24 cellular contexts compared by ENCODE assay signal in the genomic region with DNA sequence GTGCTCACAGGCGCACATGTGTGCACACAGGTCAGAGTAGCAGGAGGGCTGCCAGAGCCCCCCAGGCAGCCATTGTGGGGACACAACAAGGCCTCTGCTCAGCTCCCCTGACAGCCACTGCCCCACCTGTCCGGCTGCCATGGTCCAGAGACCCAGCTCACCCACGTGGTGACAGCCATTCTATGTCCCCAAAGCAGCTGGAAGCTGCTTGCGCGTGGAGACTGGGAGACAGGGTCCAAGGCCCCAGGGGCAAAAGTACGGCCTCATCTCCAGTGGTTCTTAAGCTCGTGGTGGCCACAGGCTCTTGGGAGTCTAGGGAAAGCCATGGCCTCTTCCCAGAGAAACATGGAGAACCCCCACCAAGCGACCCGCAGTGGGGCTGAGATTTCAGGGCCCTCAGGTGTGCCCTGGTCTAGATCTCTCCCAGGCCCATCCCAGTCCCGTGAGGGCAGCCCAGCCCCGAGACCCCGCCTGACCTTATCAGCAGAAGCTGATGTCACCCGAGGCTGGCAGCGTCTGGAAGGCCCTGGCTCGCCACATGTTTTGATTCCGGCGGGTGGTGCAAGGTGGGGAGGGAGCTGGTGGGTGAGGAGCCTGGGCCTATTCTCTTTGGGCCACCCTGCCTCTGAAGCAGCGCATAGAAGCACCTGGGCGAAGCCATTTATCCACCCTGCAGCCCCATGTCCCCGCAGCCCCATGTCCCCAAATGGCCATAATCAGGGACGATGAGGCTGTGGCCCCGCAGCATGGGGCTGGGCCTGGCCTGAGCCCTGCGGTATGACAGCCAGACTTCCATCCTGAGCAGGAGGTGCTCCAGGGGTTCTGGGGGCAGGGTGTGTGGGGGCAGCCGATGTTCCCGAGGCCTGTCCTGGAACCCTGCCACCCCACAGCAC. TPM values are rescaled to one million over a fixed set of nuclear protein-coding genes. Genes with fewer than 3 reads are reported as not detected.
DNase-seq lines count a peak whose midpoint lies in the region; ATAC-seq, FAIRE-seq and TF ChIP-seq lines count a peak whose summit lies in the region.
"Had no signal": no experiment of that assay in that cellular context is flagged by ENCODE, and none has a peak within 500 bp of the region (broad histone marks: within the 10 kb centered on the region; RNA-seq: fewer than 3 reads in every experiment).

No MANE protein-coding gene starts in this region.

- CTCF ChIA-PET in activated CD4-positive, alpha-beta memory T cell treated with anti-CD3 and anti-CD28 coated beads, Interleukin-2, amount 10 ng/mL, durations not matched to agents 7 days and 5 days (lab: Charles Lee): no interaction called here
- CTCF ChIA-PET in HepG2 (lab: Yijun Ruan, JAX; ENCODE audit: low intra/inter-chr PET ratio, low total read pairs): no interaction called here
- CTCF ChIA-PET in activated CD4-positive, alpha-beta T cell treated with anti-CD3 and anti-CD28 coated beads, Interleukin-2, amount 10 ng/mL, durations not matched to agents 7 days and 5 days (lab: Charles Lee): interaction anchor here (0.7 kb wide), 1 partner anchor 490 kb away, joined by 3 read pairs; no protein-coding TSS in a partner anchor

- peaks cover 10% of the 10 kb centered on the region for H3K27me3 ChIP-seq in upper lobe of right lung
- H3K27me3 ChIP-seq in HepG2 (ENCODE audit: control insufficient read depth in 1 of 2, insufficient read depth in 2 of 2, low read length in 2 of 2): peaks cover 13 to 39% of the 10 kb centered on the region in 2 experiments; a peak in 4 of 5 replicates
- H3K27me3 ChIP-seq: transverse colon had no signal

- H3K4me2 ChIP-seq in HepG2 (ENCODE audit: low read depth, low read length): no peak overlapping the region
- H3K4me2 ChIP-seq: GM23338 had no signal

- TF ChIP-seq RAD21 in HepG2 (CRISPR knock-in tag; IDR thresholded peaks at IDR 0.05): no peak

- TF ChIP-seq POLR2A in HepG2 (IDR thresholded peaks at IDR 0.05; ENCODE audit: insufficient read depth in 1 of 2, low read depth in 2 of 2, low read length in 2 of 2): no peak

- no peak overlapping the region for H3K4me3 Mint-ChIP-seq in activated CD4-positive, alpha-beta memory T cell treated with anti-CD3 and anti-CD28 coated beads, Interleukin-2, amount 10 ng/mL, durations not matched to agents 7 days and 5 days
- H3K4me3 Mint-ChIP-seq in activated CD4-positive, alpha-beta T cell treated with anti-CD3 and anti-CD28 coated beads, Interleukin-2, amount 10 ng/mL, durations not matched to agents 7 days and 5 days: no peak overlapping the region
- H3K4me3 Mint-ChIP-seq: activated CD4-positive, alpha-beta T cell treated with anti-CD3 and anti-CD28 coated beads, Interleukin-2, amount 10 ng/mL, durations not matched to agents 24 days and 14 days; GM23338; stimulated activated naive CD8-positive, alpha-beta T cell treated with anti-CD3 and anti-CD28 coated beads, Interleukin-15, amount 100 ng/mL, for 72 hours had no signal

- no peak overlapping the region for H3K27ac ChIP-seq in upper lobe of right lung
- no peak overlapping the region for H3K27ac ChIP-seq in HepG2 (ENCODE audit: extremely low read length, insufficient read depth, low read length)
- H3K27ac ChIP-seq: breast epithelium, SK-N-MC, transverse colon had no signal

- H4K20me1 ChIP-seq in HepG2 (ENCODE audit: insufficient read depth, low read length): no peaks in the 10 kb centered on the region

- TF ChIP-seq CTCF in upper lobe of right lung (IDR thresholded peaks at IDR 0.05) (no peak), HepG2 (CRISPR knock-in tag; IDR thresholded peaks at IDR 0.05) (no peak)

- 15% methylated on average over 11 of the region's 25 CpGs for WGBS in HepG2 (ENCODE audit: low lambda C conversion rate)

- H2AFZ ChIP-seq in HepG2 (ENCODE audit: low read length): no peak overlapping the region
- H2AFZ ChIP-seq: GM23338 had no signal

- no peak for FAIRE-seq in HepG2 (lab: Jason Lieb, UNC)
- FAIRE-seq: RCC 7860 had no signal

- H3K36me3 ChIP-seq in upper lobe of right lung (no peaks in the 10 kb centered on the region), HepG2 (replicated peaks in 1 of 2; ENCODE audit: control insufficient read depth in 1 of 2, insufficient read depth in 2 of 2, low read length in 2 of 2) (no peaks in the 10 kb centered on the region)
- H3K36me3 ChIP-seq: breast epithelium, transverse colon had no signal

- no peak overlapping the region for H3K4me3 ChIP-seq in upper lobe of right lung
- H3K4me3 ChIP-seq in HepG2 (replicated peaks in 1 of 3; ENCODE audit: insufficient read depth in 1 of 3, low read depth in 2 of 3, low read length in 3 of 3): no peak overlapping the region
- H3K4me3 ChIP-seq: breast epithelium, GM23338, SK-N-MC, transverse colon had no signal

- H3K4me1 ChIP-seq in upper lobe of right lung (no peaks in the 10 kb centered on the region), HepG2 (ENCODE audit: insufficient read depth, low read length) (no peaks in the 10 kb centered on the region)
- H3K4me1 ChIP-seq: breast epithelium, transverse colon had no signal

- H3K9me3 Mint-ChIP-seq in activated CD4-positive, alpha-beta memory T cell treated with anti-CD3 and anti-CD28 coated beads, Interleukin-2, amount 10 ng/mL, durations not matched to agents 7 days and 5 days: no peaks in the 10 kb centered on the region
- no peaks in the 10 kb centered on the region for H3K9me3 Mint-ChIP-seq in activated CD4-positive, alpha-beta T cell treated with anti-CD3 and anti-CD28 coated beads, Interleukin-2, amount 10 ng/mL, durations not matched to agents 7 days and 5 days
- H3K9me3 Mint-ChIP-seq: activated CD4-positive, alpha-beta T cell treated with anti-CD3 and anti-CD28 coated beads, Interleukin-2, amount 10 ng/mL, durations not matched to agents 24 days and 14 days; stimulated activated naive CD8-positive, alpha-beta T cell treated with anti-CD3 and anti-CD28 coated beads, Interleukin-15, amount 100 ng/mL, for 72 hours had no signal

- no peaks in the 10 kb centered on the region for H3K27me3 Mint-ChIP-seq in activated CD4-positive, alpha-beta memory T cell treated with anti-CD3 and anti-CD28 coated beads, Interleukin-2, amount 10 ng/mL, durations not matched to agents 7 days and 5 days
- no peaks in the 10 kb centered on the region for H3K27me3 Mint-ChIP-seq in activated CD4-positive, alpha-beta T cell treated with anti-CD3 and anti-CD28 coated beads, Interleukin-2, amount 10 ng/mL, durations not matched to agents 7 days and 5 days
- H3K27me3 Mint-ChIP-seq: activated CD4-positive, alpha-beta T cell treated with anti-CD3 and anti-CD28 coated beads, Interleukin-2, amount 10 ng/mL, durations not matched to agents 24 days and 14 days had no signal

- H3K9me3 ChIP-seq in upper lobe of right lung (no peaks in the 10 kb centered on the region), HepG2 (ENCODE audit: low read length) (no peaks in the 10 kb centered on the region)
- H3K9me3 ChIP-seq: breast epithelium, transverse colon had no signal

- no peaks in the 10 kb centered on the region for H3K36me3 Mint-ChIP-seq in activated CD4-positive, alpha-beta memory T cell treated with anti-CD3 and anti-CD28 coated beads, Interleukin-2, amount 10 ng/mL, durations not matched to agents 7 days and 5 days (ENCODE audit: low read depth)
- no peaks in the 10 kb centered on the region for H3K36me3 Mint-ChIP-seq in activated CD4-positive, alpha-beta T cell treated with anti-CD3 and anti-CD28 coated beads, Interleukin-2, amount 10 ng/mL, durations not matched to agents 7 days and 5 days (ENCODE audit: low read depth)

- no peak overlapping the region for H3K9ac ChIP-seq in HepG2 (ENCODE audit: insufficient read depth, low read depth, low read length)

- intact Hi-C loops in left cardiac atrium (cut with DNase I) (loop anchor here in 1 of 2 donors (10.0 kb wide), 1 partner anchor 677 kb away; no protein-coding TSS in a partner anchor), cardiac septum (cut with DNase I) (no loop called here), upper lobe of right lung (cut with DNase I) (no loop called here), HepG2 (cut with micrococcal nuclease; ENCODE audit: unreplicated experiment) (no loop called here)

- H3K4me1 Mint-ChIP-seq in activated CD4-positive, alpha-beta memory T cell treated with anti-CD3 and anti-CD28 coated beads, Interleukin-2, amount 10 ng/mL, durations not matched to agents 7 days and 5 days: no peaks in the 10 kb centered on the region
- no peaks in the 10 kb centered on the region for H3K4me1 Mint-ChIP-seq in activated CD4-positive, alpha-beta T cell treated with anti-CD3 and anti-CD28 coated beads, Interleukin-2, amount 10 ng/mL, durations not matched to agents 7 days and 5 days
- H3K4me1 Mint-ChIP-seq: activated CD4-positive, alpha-beta T cell treated with anti-CD3 and anti-CD28 coated beads, Interleukin-2, amount 10 ng/mL, durations not matched to agents 24 days and 14 days; stimulated activated naive CD8-positive, alpha-beta T cell treated with anti-CD3 and anti-CD28 coated beads, Interleukin-15, amount 100 ng/mL, for 72 hours had no signal

- H3K79me2 ChIP-seq in HepG2 (ENCODE audit: insufficient read depth, low read length): no peaks in the 10 kb centered on the region

- in situ Hi-C loops in HepG2 (cut with HindIII; ENCODE audit: extremely low pct_ligation_motif_present, low pct_unique_long_range_greater_than_20kb): no loop called here

- TF ChIP-seq EP300 in HepG2 (IDR thresholded peaks at IDR 0.05; ENCODE audit: low read depth in 2 of 2, low read length in 2 of 2) (no peak), HepG2 (CRISPR knock-in tag; IDR thresholded peaks at IDR 0.05; ENCODE audit: borderline replicate concordance) (no peak)

- no peak overlapping the region for H3K27ac Mint-ChIP-seq in activated CD4-positive, alpha-beta memory T cell treated with anti-CD3 and anti-CD28 coated beads, Interleukin-2, amount 10 ng/mL, durations not matched to agents 7 days and 5 days
- no peak overlapping the region for H3K27ac Mint-ChIP-seq in activated CD4-positive, alpha-beta T cell treated with anti-CD3 and anti-CD28 coated beads, Interleukin-2, amount 10 ng/mL, durations not matched to agents 7 days and 5 days
- H3K27ac Mint-ChIP-seq: activated CD4-positive, alpha-beta T cell treated with anti-CD3 and anti-CD28 coated beads, Interleukin-2, amount 10 ng/mL, durations not matched to agents 24 days and 14 days; GM23338 had no signal

- ATAC-seq in left cardiac atrium (no peak), upper lobe of right lung (no peak), HepG2 (no peak), HG02884 (IDR thresholded peaks at IDR 0.05; ENCODE audit: unreplicated experiment) (no peak)
- ATAC-seq: GM23338; stimulated activated naive CD8-positive, alpha-beta T cell treated with anti-CD3 and anti-CD28 coated beads, Interleukin-15, amount 100 ng/mL, for 72 hours had no signal

- POLR2A ChIA-PET in activated CD4-positive, alpha-beta memory T cell treated with anti-CD3 and anti-CD28 coated beads, Interleukin-2, amount 10 ng/mL, durations not matched to agents 7 days and 5 days (lab: Charles Lee): no interaction called here
- POLR2A ChIA-PET in HepG2 (lab: Yijun Ruan, JAX): no interaction called here
- POLR2A ChIA-PET in activated CD4-positive, alpha-beta T cell treated with anti-CD3 and anti-CD28 coated beads, Interleukin-2, amount 10 ng/mL, durations not matched to agents 7 days and 5 days (lab: Charles Lee): no interaction called here

- BruUV-seq in HepG2 (replicated peaks; lab: Mats Ljungman, UMichigan): no TSS peak

- peak; percentile 16 for DNase-seq in left cardiac atrium
- no peak for DNase-seq in cardiac septum (ENCODE audit: low spot score)
- peak; percentile 12 for DNase-seq in activated CD4-positive, alpha-beta memory T cell treated with anti-CD3 and anti-CD28 coated beads, Interleukin-2, amount 10 ng/mL, durations not matched to agents 7 days and 5 days
- DNase-seq in mesenteric fat pad (ENCODE audit: low spot score): peak; percentile 81
- peak; percentile 54 for DNase-seq in upper lobe of right lung
- DNase-seq in HepG2 (ENCODE audit: low spot score): no peak
- no peak for DNase-seq in activated CD4-positive, alpha-beta T cell treated with anti-CD3 and anti-CD28 coated beads, Interleukin-2, amount 10 ng/mL, durations not matched to agents 7 days and 5 days
- DNase-seq: activated CD4-positive, alpha-beta T cell treated with anti-CD3 and anti-CD28 coated beads, Interleukin-2, amount 10 ng/mL, durations not matched to agents 24 days and 14 days; amniotic stem cell; C1 segment of cervical spinal cord; NCI-H1417; NK-92 treated with Interleukin-12 subunit alpha and Interleukin-12 subunit beta, amount 100 ng/mL, for 24 hours; stimulated activated naive CD8-positive, alpha-beta T cell treated with anti-CD3 and anti-CD28 coated beads, Interleukin-15, amount 100 ng/mL, for 72 hours; transverse colon had no signal

RNA-seq across cellular contexts. Expression of a gene that starts 31.7 kb away (rescaled TPM):
- total RNA-seq in left cardiac atrium: not detected
- total RNA-seq in cardiac septum: not detected
- not detected for total RNA-seq in activated CD4-positive, alpha-beta memory T cell treated with anti-CD3 and anti-CD28 coated beads, Interleukin-2, amount 10 ng/mL, durations not matched to agents 7 days and 5 days
- not detected for total RNA-seq in mesenteric fat pad
- not detected for total RNA-seq in upper lobe of right lung
- not detected in 2 replicates for total RNA-seq in HepG2 (2016; rRNA removed; fragmentation: Illumina TruSeq; extraction: Trizol)
- total RNA-seq in HepG2 (2016; cell fraction: cytosol; rRNA removed; fragmentation: Illumina TruSeq; extraction: Trizol; ENCODE audit: low read depth): not detected in 2 replicates
- total RNA-seq in HepG2 (2016; cell fraction: insoluble cytoplasmic fraction; rRNA removed; fragmentation: Illumina TruSeq; extraction: Trizol): not detected in 2 replicates
- total RNA-seq in HepG2 (2016; cell fraction: membrane; rRNA removed; fragmentation: Illumina TruSeq; extraction: Trizol): not detected in 2 replicates
- total RNA-seq in HepG2 (2016; cell fraction: nucleus; rRNA removed; fragmentation: Illumina TruSeq; extraction: Trizol): not detected in 2 replicates
- not detected in 2 replicates for polyA plus RNA-seq in HepG2 (2011; rRNA removed)
- polyA plus RNA-seq in HepG2 (2011; cell fraction: cytosol; rRNA removed): not detected in 2 replicates
- not detected in 2 replicates for polyA plus RNA-seq in HepG2 (2011; cell fraction: nucleus; rRNA removed)
- polyA plus RNA-seq in HepG2 (2012): not detected in 2 replicates
- polyA plus RNA-seq in HepG2 (2016; cell fraction: cytosol; fragmentation: Illumina TruSeq; extraction: Trizol; ENCODE audit: low read depth): not detected in 2 replicates
- polyA plus RNA-seq in HepG2 (2016; cell fraction: insoluble cytoplasmic fraction; fragmentation: Illumina TruSeq; extraction: Trizol; ENCODE audit: low read depth): not detected in 2 replicates
- not detected in 2 replicates for polyA plus RNA-seq in HepG2 (2016; cell fraction: membrane; fragmentation: Illumina TruSeq; extraction: Trizol; ENCODE audit: low read depth)
- not detected in 2 replicates for polyA plus RNA-seq in HepG2 (2016; cell fraction: nucleus; fragmentation: Illumina TruSeq; extraction: Trizol; ENCODE audit: insufficient read depth, low read depth)
- not detected in 2 replicates for polyA minus RNA-seq in HepG2 (2011; rRNA and poly(A)+ RNA removed; ENCODE audit: low replicate concordance)
- not detected in 2 replicates for polyA minus RNA-seq in HepG2 (2011; cell fraction: cytosol; rRNA and poly(A)+ RNA removed)
- polyA minus RNA-seq in HepG2 (2011; cell fraction: nucleus; rRNA and poly(A)+ RNA removed): not detected in 2 replicates
- total RNA-seq in activated CD4-positive, alpha-beta T cell treated with anti-CD3 and anti-CD28 coated beads, Interleukin-2, amount 10 ng/mL, durations not matched to agents 7 days and 5 days: not detected
- total RNA-seq: activated CD4-positive, alpha-beta T cell treated with anti-CD3 and anti-CD28 coated beads, Interleukin-2, amount 10 ng/mL, durations not matched to agents 24 days and 14 days; breast epithelium; GM23338; lower leg skin; M059J; NCI-H460; renal cortical epithelial cell; T-helper 2 cell treated with Interferon-gamma antibody and Interleukin-4, amounts not matched to agents 100 ng/mL and 5 ng/mL, for 36 hours; transverse colon had no signal
- polyA plus RNA-seq: GM23338 had no signal

RNA-seq across cellular contexts. Expression of a gene that starts 46.1 kb away (rescaled TPM):
- total RNA-seq in left cardiac atrium: not detected
- not detected for total RNA-seq in cardiac septum
- not detected for total RNA-seq in activated CD4-positive, alpha-beta memory T cell treated with anti-CD3 and anti-CD28 coated beads, Interleukin-2, amount 10 ng/mL, durations not matched to agents 7 days and 5 days
- total RNA-seq in mesenteric fat pad: not detected
- total RNA-seq in upper lobe of right lung: not detected
- total RNA-seq in HepG2 (2016; rRNA removed; fragmentation: Illumina TruSeq; extraction: Trizol): 0.38 and 0.75 TPM in 2 replicates
- 0.26 and 0.71 TPM in 2 replicates for total RNA-seq in HepG2 (2016; cell fraction: cytosol; rRNA removed; fragmentation: Illumina TruSeq; extraction: Trizol; ENCODE audit: low read depth)
- total RNA-seq in HepG2 (2016; cell fraction: insoluble cytoplasmic fraction; rRNA removed; fragmentation: Illumina TruSeq; extraction: Trizol): 0.19 and 0.28 TPM in 2 replicates
- total RNA-seq in HepG2 (2016; cell fraction: membrane; rRNA removed; fragmentation: Illumina TruSeq; extraction: Trizol): 0.28 and 0.71 TPM in 2 replicates
- total RNA-seq in HepG2 (2016; cell fraction: nucleus; rRNA removed; fragmentation: Illumina TruSeq; extraction: Trizol): 0.66 TPM in 1 of 2 replicates, not detected in the other
- polyA plus RNA-seq in HepG2 (2011; rRNA removed): 10.8 and 24.4 TPM in 2 replicates
- 9.3 and 14.4 TPM in 2 replicates for polyA plus RNA-seq in HepG2 (2011; cell fraction: cytosol; rRNA removed)
- 21.2 and 32.7 TPM in 2 replicates for polyA plus RNA-seq in HepG2 (2011; cell fraction: nucleus; rRNA removed)
- 0.90 and 4.1 TPM in 2 replicates for polyA plus RNA-seq in HepG2 (2012)
- 1.0 TPM in 2 replicates for polyA plus RNA-seq in HepG2 (2016; cell fraction: cytosol; fragmentation: Illumina TruSeq; extraction: Trizol; ENCODE audit: low read depth)
- 0.48 and 0.64 TPM in 2 replicates for polyA plus RNA-seq in HepG2 (2016; cell fraction: insoluble cytoplasmic fraction; fragmentation: Illumina TruSeq; extraction: Trizol; ENCODE audit: low read depth)
- polyA plus RNA-seq in HepG2 (2016; cell fraction: membrane; fragmentation: Illumina TruSeq; extraction: Trizol; ENCODE audit: low read depth): 0.70 and 0.90 TPM in 2 replicates
- polyA plus RNA-seq in HepG2 (2016; cell fraction: nucleus; fragmentation: Illumina TruSeq; extraction: Trizol; ENCODE audit: insufficient read depth, low read depth): 1.0 and 1.6 TPM in 2 replicates
- polyA minus RNA-seq in HepG2 (2011; rRNA and poly(A)+ RNA removed; ENCODE audit: low replicate concordance): 4.8 TPM in 1 of 2 replicates, not detected in the other
- polyA minus RNA-seq in HepG2 (2011; cell fraction: cytosol; rRNA and poly(A)+ RNA removed): 4.5 TPM in 1 of 2 replicates, not detected in the other
- polyA minus RNA-seq in HepG2 (2011; cell fraction: nucleus; rRNA and poly(A)+ RNA removed): 2.2 and 4.2 TPM in 2 replicates
- not detected for total RNA-seq in activated CD4-positive, alpha-beta T cell treated with anti-CD3 and anti-CD28 coated beads, Interleukin-2, amount 10 ng/mL, durations not matched to agents 7 days and 5 days
- total RNA-seq: activated CD4-positive, alpha-beta T cell treated with anti-CD3 and anti-CD28 coated beads, Interleukin-2, amount 10 ng/mL, durations not matched to agents 24 days and 14 days; breast epithelium; GM23338; M059J; renal cortical epithelial cell; T-helper 2 cell treated with Interferon-gamma antibody and Interleukin-4, amounts not matched to agents 100 ng/mL and 5 ng/mL, for 36 hours; transverse colon had no signal
- polyA plus RNA-seq: GM23338 had no signal

RNA-seq across cellular contexts. Expression of a gene that starts 55.5 kb away (rescaled TPM):
- not detected for total RNA-seq in left cardiac atrium
- total RNA-seq in cardiac septum: not detected
- not detected for total RNA-seq in activated CD4-positive, alpha-beta memory T cell treated with anti-CD3 and anti-CD28 coated beads, Interleukin-2, amount 10 ng/mL, durations not matched to agents 7 days and 5 days
- not detected for total RNA-seq in mesenteric fat pad
- not detected for total RNA-seq in upper lobe of right lung
- not detected in 2 replicates for total RNA-seq in HepG2 (2016; rRNA removed; fragmentation: Illumina TruSeq; extraction: Trizol)
- not detected in 2 replicates for total RNA-seq in HepG2 (2016; cell fraction: cytosol; rRNA removed; fragmentation: Illumina TruSeq; extraction: Trizol; ENCODE audit: low read depth)
- not detected in 2 replicates for total RNA-seq in HepG2 (2016; cell fraction: insoluble cytoplasmic fraction; rRNA removed; fragmentation: Illumina TruSeq; extraction: Trizol)
- not detected in 2 replicates for total RNA-seq in HepG2 (2016; cell fraction: membrane; rRNA removed; fragmentation: Illumina TruSeq; extraction: Trizol)
- not detected in 2 replicates for total RNA-seq in HepG2 (2016; cell fraction: nucleus; rRNA removed; fragmentation: Illumina TruSeq; extraction: Trizol)
- not detected in 2 replicates for polyA plus RNA-seq in HepG2 (2011; rRNA removed)
- polyA plus RNA-seq in HepG2 (2011; cell fraction: cytosol; rRNA removed): not detected in 2 replicates
- polyA plus RNA-seq in HepG2 (2011; cell fraction: nucleus; rRNA removed): not detected in 2 replicates
- not detected in 2 replicates for polyA plus RNA-seq in HepG2 (2012)
- not detected in 2 replicates for polyA plus RNA-seq in HepG2 (2016; cell fraction: cytosol; fragmentation: Illumina TruSeq; extraction: Trizol; ENCODE audit: low read depth)
- not detected in 2 replicates for polyA plus RNA-seq in HepG2 (2016; cell fraction: insoluble cytoplasmic fraction; fragmentation: Illumina TruSeq; extraction: Trizol; ENCODE audit: low read depth)
- not detected in 2 replicates for polyA plus RNA-seq in HepG2 (2016; cell fraction: membrane; fragmentation: Illumina TruSeq; extraction: Trizol; ENCODE audit: low read depth)
- not detected in 2 replicates for polyA plus RNA-seq in HepG2 (2016; cell fraction: nucleus; fragmentation: Illumina TruSeq; extraction: Trizol; ENCODE audit: insufficient read depth, low read depth)
- not detected in 2 replicates for polyA minus RNA-seq in HepG2 (2011; rRNA and poly(A)+ RNA removed; ENCODE audit: low replicate concordance)
- not detected in 2 replicates for polyA minus RNA-seq in HepG2 (2011; cell fraction: cytosol; rRNA and poly(A)+ RNA removed)
- not detected in 2 replicates for polyA minus RNA-seq in HepG2 (2011; cell fraction: nucleus; rRNA and poly(A)+ RNA removed)
- total RNA-seq in activated CD4-positive, alpha-beta T cell treated with anti-CD3 and anti-CD28 coated beads, Interleukin-2, amount 10 ng/mL, durations not matched to agents 7 days and 5 days: not detected
- total RNA-seq: activated CD4-positive, alpha-beta T cell treated with anti-CD3 and anti-CD28 coated beads, Interleukin-2, amount 10 ng/mL, durations not matched to agents 24 days and 14 days; GM23338; lower leg skin; M059J; NCI-H460; renal cortical epithelial cell; T-helper 2 cell treated with Interferon-gamma antibody and Interleukin-4, amounts not matched to agents 100 ng/mL and 5 ng/mL, for 36 hours; transverse colon had no signal
- polyA plus RNA-seq: GM23338 had no signal

Comparison
In these comparisons a context has a peak if more than half of its experiments do, and no peak if none do; other contexts are left out.
1. DNase-seq: peak in left cardiac atrium (single experiment), activated CD4-positive, alpha-beta memory T cell treated with anti-CD3 and anti-CD28 coated beads, Interleukin-2, amount 10 ng/mL, durations not matched to agents 7 days and 5 days (single experiment), mesenteric fat pad (single experiment) and upper lobe of right lung (single experiment); none in cardiac septum (single experiment), HepG2 (single experiment) and activated CD4-positive, alpha-beta T cell treated with anti-CD3 and anti-CD28 coated beads, Interleukin-2, amount 10 ng/mL, durations not matched to agents 7 days and 5 days (single experiment).